In genomic region chr9:78430387-78430786, GRCh38 we compare ENCODE assay signal across 5 cellular contexts.
"Had no signal": no experiment of that assay in that cellular context is flagged by ENCODE, and none has a peak within 500 bp of the region (broad histone marks: within the 10 kb centered on the region; RNA-seq: fewer than 3 reads in every experiment).

No MANE protein-coding gene starts in this region.

- DNase-seq: H9, HCEC 1CT had no signal

- H3K4me3 ChIP-seq: GM23338 had no signal

- H3K27ac ChIP-seq: HL-60 had no signal

- ATAC-seq: GM23338, HepG2 had no signal

- H3K4me2 ChIP-seq: GM23338 had no signal

- H2AFZ ChIP-seq: GM23338 had no signal
